ENCODE assay signal across 8 cellular contexts in the genomic region with DNA sequence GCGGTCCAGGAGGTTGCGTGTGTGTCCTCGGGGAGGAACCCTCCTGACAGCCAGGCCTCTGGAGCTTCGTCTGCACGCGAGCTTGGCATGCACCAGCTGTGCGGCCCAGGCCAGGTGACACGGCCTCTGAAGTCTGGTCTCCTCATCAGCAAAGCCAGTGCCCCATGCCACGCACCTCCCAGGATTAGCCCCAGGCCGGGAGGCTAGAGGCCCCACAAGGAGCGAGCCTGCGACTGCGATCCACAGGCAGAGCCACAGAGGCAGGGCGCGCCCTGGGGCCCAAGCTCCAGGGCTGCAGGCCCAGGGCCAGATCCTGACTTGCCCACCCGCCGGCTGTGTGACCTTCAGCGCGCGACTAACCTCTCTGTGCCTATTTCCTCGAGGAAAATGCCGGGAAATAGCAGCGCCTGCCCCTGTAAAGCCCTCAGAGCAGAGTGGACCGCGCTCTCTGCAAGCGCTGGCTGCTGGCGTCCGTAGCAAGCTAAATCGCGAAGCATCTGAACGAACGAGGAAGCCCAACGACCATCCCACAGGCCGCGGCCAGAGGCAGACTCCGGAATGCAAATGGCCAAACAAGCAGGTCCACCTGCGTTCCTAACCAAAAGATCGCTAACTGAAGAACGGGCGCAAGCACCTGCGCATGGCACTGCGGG. TPM values are rescaled to one million over a fixed set of nuclear protein-coding genes. Genes with fewer than 3 reads are reported as not detected.
A peak's percentile ranks its signal among the peaks of the same experiment; 100 is the strongest.
DNase-seq lines count a peak whose midpoint lies in the region; ATAC-seq and TF ChIP-seq lines count a peak whose summit lies in the region.

No MANE protein-coding gene starts in this region.

- ATAC-seq in activated naive CD4-positive, alpha-beta T cell treated with anti-CD3 and anti-CD28 coated beads, Interleukin-2, amount 50 U/mL, for 72 hours, result no peak
- peak; percentile 11 for ATAC-seq in activated naive CD8-positive, alpha-beta T cell treated with anti-CD3 and anti-CD28 coated beads, Interleukin-2, amount 50 U/mL, for 24 hours
- ATAC-seq in GM21515 (IDR thresholded peaks at IDR 0.05; ENCODE audit: unreplicated experiment), result no peak

- H3K9me3 ChIP-seq in suprapubic skin, result no peaks in the 10 kb centered on the region

- WGBS in suprapubic skin, result 17% methylated on average over 6 of the region's 42 CpGs

- TF ChIP-seq POLR2A in suprapubic skin (IDR thresholded peaks at IDR 0.05), result no peak

- H3K36me3 ChIP-seq in kidney epithelial cell (ENCODE audit: control insufficient read depth, insufficient read depth, low read length) (peaks cover 4% of the 10 kb centered on the region), suprapubic skin (peaks cover 31% of the 10 kb centered on the region)

- TF ChIP-seq EP300 in suprapubic skin (IDR thresholded peaks at IDR 0.05), result no peak

- H3K27me3 Mint-ChIP-seq in activated naive CD4-positive, alpha-beta T cell treated with anti-CD3 and anti-CD28 coated beads, Interleukin-2, amount 50 U/mL, for 24 hours, result no peaks in the 10 kb centered on the region
- no peaks in the 10 kb centered on the region for H3K27me3 Mint-ChIP-seq in activated naive CD8-positive, alpha-beta T cell treated with anti-CD3 and anti-CD28 coated beads, Interleukin-2, amount 50 U/mL, for 24 hours

- no peak for TF ChIP-seq CTCF in kidney epithelial cell (IDR thresholded peaks at IDR 0.05; ENCODE audit: insufficient read depth, low read length, poor library complexity, severe bottlenecking)
- no peak for TF ChIP-seq CTCF in suprapubic skin (IDR thresholded peaks at IDR 0.05)

- peaks cover 42% of the 10 kb centered on the region for H3K4me1 Mint-ChIP-seq in activated naive CD4-positive, alpha-beta T cell treated with anti-CD3 and anti-CD28 coated beads, Interleukin-2, amount 50 U/mL, for 24 hours
- peaks cover 24% of the 10 kb centered on the region for H3K4me1 Mint-ChIP-seq in activated naive CD8-positive, alpha-beta T cell treated with anti-CD3 and anti-CD28 coated beads, Interleukin-2, amount 50 U/mL, for 24 hours

- peak overlapping the region; percentile 83 for H3K4me3 Mint-ChIP-seq in activated naive CD4-positive, alpha-beta T cell treated with anti-CD3 and anti-CD28 coated beads, Interleukin-2, amount 50 U/mL, for 24 hours
- peak overlapping the region; percentile 64 for H3K4me3 Mint-ChIP-seq in activated naive CD8-positive, alpha-beta T cell treated with anti-CD3 and anti-CD28 coated beads, Interleukin-2, amount 50 U/mL, for 24 hours

- H3K4me1 ChIP-seq in suprapubic skin, result peaks cover 18% of the 10 kb centered on the region

- no peaks in the 10 kb centered on the region for H3K36me3 Mint-ChIP-seq in activated naive CD4-positive, alpha-beta T cell treated with anti-CD3 and anti-CD28 coated beads, Interleukin-2, amount 50 U/mL, for 24 hours
- H3K36me3 Mint-ChIP-seq in activated naive CD4-positive, alpha-beta T cell treated with anti-CD3 and anti-CD28 coated beads, Interleukin-2, amount 50 U/mL, for 72 hours, result peaks cover 0 to 6% of the 10 kb centered on the region in 2 donors
- H3K36me3 Mint-ChIP-seq in activated naive CD8-positive, alpha-beta T cell treated with anti-CD3 and anti-CD28 coated beads, Interleukin-2, amount 50 U/mL, for 24 hours (ENCODE audit: low read depth), result peaks cover 7% of the 10 kb centered on the region

- no peaks in the 10 kb centered on the region for H3K9me3 Mint-ChIP-seq in activated naive CD4-positive, alpha-beta T cell treated with anti-CD3 and anti-CD28 coated beads, Interleukin-2, amount 50 U/mL, for 24 hours
- no peaks in the 10 kb centered on the region for H3K9me3 Mint-ChIP-seq in activated naive CD4-positive, alpha-beta T cell treated with anti-CD3 and anti-CD28 coated beads, Interleukin-2, amount 50 U/mL, for 72 hours
- no peaks in the 10 kb centered on the region for H3K9me3 Mint-ChIP-seq in activated naive CD8-positive, alpha-beta T cell treated with anti-CD3 and anti-CD28 coated beads, Interleukin-2, amount 50 U/mL, for 24 hours

- H3K27me3 ChIP-seq in kidney epithelial cell (ENCODE audit: control insufficient read depth, insufficient read depth, low read length) (no peaks in the 10 kb centered on the region), suprapubic skin (no peaks in the 10 kb centered on the region)

- H3K4me3 ChIP-seq in kidney epithelial cell (ENCODE audit: low read depth, low read length), result peak overlapping the region; percentile 49
- peak overlapping the region; percentile 63 for H3K4me3 ChIP-seq in suprapubic skin

- peak overlapping the region; percentile 96 for H3K27ac ChIP-seq in suprapubic skin

- H3K27ac Mint-ChIP-seq in activated naive CD4-positive, alpha-beta T cell treated with anti-CD3 and anti-CD28 coated beads, Interleukin-2, amount 50 U/mL, for 24 hours, result peak overlapping the region; percentile 65
- H3K27ac Mint-ChIP-seq in activated naive CD4-positive, alpha-beta T cell treated with anti-CD3 and anti-CD28 coated beads, Interleukin-2, amount 50 U/mL, for 72 hours, result no peak overlapping the region
- H3K27ac Mint-ChIP-seq in activated naive CD8-positive, alpha-beta T cell treated with anti-CD3 and anti-CD28 coated beads, Interleukin-2, amount 50 U/mL, for 24 hours, result peak overlapping the region; percentile 60

- no peak for DNase-seq in activated naive CD4-positive, alpha-beta T cell treated with anti-CD3 and anti-CD28 coated beads, Interleukin-2, amount 50 U/mL, for 72 hours (ENCODE audit: low spot score in 2 of 2)
- DNase-seq in activated naive CD8-positive, alpha-beta T cell treated with anti-CD3 and anti-CD28 coated beads, Interleukin-2, amount 50 U/mL, for 24 hours, result no peak
- no peak for DNase-seq in kidney epithelial cell (ENCODE audit: low read depth)
- DNase-seq in suprapubic skin (ENCODE audit: low spot score in 2 of 2), result peak in 1 of 2 donors; percentile 78
- DNase-seq in NCI-H69 (lab: John Stamatoyannopoulos, UW), result no peak
- DNase-seq in dedifferentiated amniotic fluid mesenchymal stem cell (ENCODE audit: extremely low spot score), result no peak

RNA-seq across cellular contexts. Expression of a gene that starts 0.5 kb away (rescaled TPM):
- 10 to 100 TPM; 15.9 to 22.8 TPM for total RNA-seq in activated naive CD4-positive, alpha-beta T cell treated with anti-CD3 and anti-CD28 coated beads, Interleukin-2, amount 50 U/mL, for 72 hours
- total RNA-seq in kidney epithelial cell (45.8 and 48.9 TPM in 2 replicates), suprapubic skin (10 to 100 TPM; 38.9 to 63.7 (median 58.6) TPM)

RNA-seq across cellular contexts. Expression of a gene that starts 53.0 kb away (rescaled TPM):
- 10 to 100 TPM; 38.2 to 41.7 TPM for total RNA-seq in activated naive CD4-positive, alpha-beta T cell treated with anti-CD3 and anti-CD28 coated beads, Interleukin-2, amount 50 U/mL, for 72 hours
- 33.2 and 48.4 TPM in 2 replicates for total RNA-seq in kidney epithelial cell
- total RNA-seq in suprapubic skin, result 100 to 1,000 TPM in 1 of 4 donors, 10 to 100 TPM in 3; 37.9 to 102 (median 52.5) TPM

Comparison
In these comparisons a context has a peak if more than half of its experiments do, and no peak if none do; other contexts are left out.
1. H3K27ac Mint-ChIP-seq: peak in activated naive CD4-positive, alpha-beta T cell treated with anti-CD3 and anti-CD28 coated beads, Interleukin-2, amount 50 U/mL, for 24 hours (single experiment) and activated naive CD8-positive, alpha-beta T cell treated with anti-CD3 and anti-CD28 coated beads, Interleukin-2, amount 50 U/mL, for 24 hours (single experiment); none in activated naive CD4-positive, alpha-beta T cell treated with anti-CD3 and anti-CD28 coated beads, Interleukin-2, amount 50 U/mL, for 72 hours (0 of 2).